ENCODE assay signal across 1 cellular context in the genomic region with DNA sequence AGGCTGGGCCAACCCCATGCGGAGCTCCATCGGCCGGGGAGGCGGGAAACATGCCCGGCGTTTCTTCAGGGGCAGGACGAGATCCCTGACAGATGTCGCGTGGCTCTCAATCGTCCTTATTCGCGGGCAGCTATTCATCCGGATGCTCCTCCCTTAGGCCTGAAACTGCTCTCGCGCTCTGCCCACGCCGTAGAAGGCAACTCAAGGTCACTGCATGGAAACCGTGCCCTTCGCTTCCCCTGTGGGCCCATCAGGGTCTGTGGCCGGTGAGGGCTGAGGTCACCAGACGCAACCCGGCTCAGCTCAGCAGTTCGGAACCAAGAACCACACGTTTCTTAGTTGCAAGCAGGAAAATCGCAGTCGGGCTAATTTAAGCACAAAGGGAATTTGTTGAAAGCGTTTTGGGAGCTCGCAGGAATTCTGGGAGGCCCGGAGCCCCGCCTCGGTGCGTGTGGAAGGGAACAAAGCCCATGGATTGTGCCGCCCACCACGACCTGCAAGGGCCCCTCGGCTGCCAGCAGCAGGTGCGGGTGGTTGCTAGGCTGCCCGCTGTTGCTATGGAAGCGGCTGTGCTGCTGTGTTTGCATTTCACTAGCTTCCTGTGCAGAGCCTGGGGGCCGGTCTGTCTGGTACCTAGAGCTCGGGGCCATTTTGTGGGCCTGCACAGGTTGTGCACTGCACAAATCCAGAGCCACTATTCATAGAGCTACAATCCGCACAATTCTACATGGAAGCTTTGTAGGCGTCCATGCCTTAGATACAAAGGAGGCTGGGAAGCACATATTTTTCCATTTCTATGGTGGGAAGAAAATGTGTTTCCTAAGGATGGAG.
A peak's percentile ranks its signal among the peaks of the same experiment; 100 is the strongest.
TF ChIP-seq lines count a peak whose summit lies in the region.

No MANE protein-coding gene starts in this region.

TF ChIP-seq in HepG2, 621 proteins besides CTCF, POLR2A, EP300 and RAD21 (continued from another document and continues in another):
- TF ChIP-seq, protein P1, sequence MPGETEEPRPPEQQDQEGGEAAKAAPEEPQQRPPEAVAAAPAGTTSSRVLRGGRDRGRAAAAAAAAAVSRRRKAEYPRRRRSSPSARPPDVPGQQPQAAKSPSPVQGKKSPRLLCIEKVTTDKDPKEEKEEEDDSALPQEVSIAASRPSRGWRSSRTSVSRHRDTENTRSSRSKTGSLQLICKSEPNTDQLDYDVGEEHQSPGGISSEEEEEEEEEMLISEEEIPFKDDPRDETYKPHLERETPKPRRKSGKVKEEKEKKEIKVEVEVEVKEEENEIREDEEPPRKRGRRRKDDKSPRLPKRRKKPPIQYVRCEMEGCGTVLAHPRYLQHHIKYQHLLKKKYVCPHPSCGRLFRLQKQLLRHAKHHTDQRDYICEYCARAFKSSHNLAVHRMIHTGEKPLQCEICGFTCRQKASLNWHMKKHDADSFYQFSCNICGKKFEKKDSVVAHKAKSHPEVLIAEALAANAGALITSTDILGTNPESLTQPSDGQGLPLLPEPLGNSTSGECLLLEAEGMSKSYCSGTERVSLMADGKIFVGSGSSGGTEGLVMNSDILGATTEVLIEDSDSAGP (CRISPR knock-in tag; IDR thresholded peaks at IDR 0.05; ENCODE audit: borderline replicate concordance), result peak; percentile 52; the same call in 1 of the 2 replicates
- TF ChIP-seq, protein P2, sequence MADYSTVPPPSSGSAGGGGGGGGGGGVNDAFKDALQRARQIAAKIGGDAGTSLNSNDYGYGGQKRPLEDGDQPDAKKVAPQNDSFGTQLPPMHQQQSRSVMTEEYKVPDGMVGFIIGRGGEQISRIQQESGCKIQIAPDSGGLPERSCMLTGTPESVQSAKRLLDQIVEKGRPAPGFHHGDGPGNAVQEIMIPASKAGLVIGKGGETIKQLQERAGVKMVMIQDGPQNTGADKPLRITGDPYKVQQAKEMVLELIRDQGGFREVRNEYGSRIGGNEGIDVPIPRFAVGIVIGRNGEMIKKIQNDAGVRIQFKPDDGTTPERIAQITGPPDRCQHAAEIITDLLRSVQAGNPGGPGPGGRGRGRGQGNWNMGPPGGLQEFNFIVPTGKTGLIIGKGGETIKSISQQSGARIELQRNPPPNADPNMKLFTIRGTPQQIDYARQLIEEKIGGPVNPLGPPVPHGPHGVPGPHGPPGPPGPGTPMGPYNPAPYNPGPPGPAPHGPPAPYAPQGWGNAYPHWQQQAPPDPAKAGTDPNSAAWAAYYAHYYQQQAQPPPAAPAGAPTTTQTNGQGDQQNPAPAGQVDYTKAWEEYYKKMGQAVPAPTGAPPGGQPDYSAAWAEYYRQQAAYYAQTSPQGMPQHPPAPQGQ (CRISPR knock-in tag; IDR thresholded peaks at IDR 0.05; ENCODE audit: borderline replicate concordance), result no peak
- peak; percentile 34; the same call in 1 of the 2 replicates for TF ChIP-seq ZBTB38 (CRISPR knock-in tag; IDR thresholded peaks at IDR 0.05)
- peak; percentile 26 for TF ChIP-seq IKZF4 (CRISPR knock-in tag; IDR thresholded peaks at IDR 0.05; ENCODE audit: borderline replicate concordance, low read depth, not compliant biosample characterization)
- no peak for TF ChIP-seq ZBTB1 (CRISPR knock-in tag; IDR thresholded peaks at IDR 0.05; ENCODE audit: borderline replicate concordance)
- 0 out of 2 replicates have a peak, but pooled peaks have one; percentile 29 for TF ChIP-seq KDM3A (CRISPR knock-in tag; IDR thresholded peaks at IDR 0.05; ENCODE audit: low read depth)
- TF ChIP-seq, protein P3, sequence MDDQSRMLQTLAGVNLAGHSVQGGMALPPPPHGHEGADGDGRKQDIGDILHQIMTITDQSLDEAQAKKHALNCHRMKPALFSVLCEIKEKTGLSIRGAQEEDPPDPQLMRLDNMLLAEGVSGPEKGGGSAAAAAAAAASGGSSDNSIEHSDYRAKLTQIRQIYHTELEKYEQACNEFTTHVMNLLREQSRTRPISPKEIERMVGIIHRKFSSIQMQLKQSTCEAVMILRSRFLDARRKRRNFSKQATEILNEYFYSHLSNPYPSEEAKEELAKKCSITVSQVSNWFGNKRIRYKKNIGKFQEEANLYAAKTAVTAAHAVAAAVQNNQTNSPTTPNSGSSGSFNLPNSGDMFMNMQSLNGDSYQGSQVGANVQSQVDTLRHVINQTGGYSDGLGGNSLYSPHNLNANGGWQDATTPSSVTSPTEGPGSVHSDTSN (CRISPR knock-in tag; IDR thresholded peaks at IDR 0.05; ENCODE audit: borderline replicate concordance), result no peak
- TF ChIP-seq NR2C2 (CRISPR knock-in tag; IDR thresholded peaks at IDR 0.05; ENCODE audit: borderline replicate concordance), result peak; percentile 35; the same call in 1 of the 2 replicates
- TF ChIP-seq MED8 (CRISPR knock-in tag; IDR thresholded peaks at IDR 0.05; ENCODE audit: insufficient replicate concordance), result no peak
- TF ChIP-seq SMARCC2 (IDR thresholded peaks at IDR 0.05), result no peak
- no peak for TF ChIP-seq XBP1 (CRISPR knock-in tag; IDR thresholded peaks at IDR 0.05)
- TF ChIP-seq ZNF546 (CRISPR knock-in tag; conservative IDR thresholded peaks at IDR 0.05), result no peak
- TF ChIP-seq SATB2 (CRISPR knock-in tag; IDR thresholded peaks at IDR 0.05), result no peak
- TF ChIP-seq, protein P4, sequence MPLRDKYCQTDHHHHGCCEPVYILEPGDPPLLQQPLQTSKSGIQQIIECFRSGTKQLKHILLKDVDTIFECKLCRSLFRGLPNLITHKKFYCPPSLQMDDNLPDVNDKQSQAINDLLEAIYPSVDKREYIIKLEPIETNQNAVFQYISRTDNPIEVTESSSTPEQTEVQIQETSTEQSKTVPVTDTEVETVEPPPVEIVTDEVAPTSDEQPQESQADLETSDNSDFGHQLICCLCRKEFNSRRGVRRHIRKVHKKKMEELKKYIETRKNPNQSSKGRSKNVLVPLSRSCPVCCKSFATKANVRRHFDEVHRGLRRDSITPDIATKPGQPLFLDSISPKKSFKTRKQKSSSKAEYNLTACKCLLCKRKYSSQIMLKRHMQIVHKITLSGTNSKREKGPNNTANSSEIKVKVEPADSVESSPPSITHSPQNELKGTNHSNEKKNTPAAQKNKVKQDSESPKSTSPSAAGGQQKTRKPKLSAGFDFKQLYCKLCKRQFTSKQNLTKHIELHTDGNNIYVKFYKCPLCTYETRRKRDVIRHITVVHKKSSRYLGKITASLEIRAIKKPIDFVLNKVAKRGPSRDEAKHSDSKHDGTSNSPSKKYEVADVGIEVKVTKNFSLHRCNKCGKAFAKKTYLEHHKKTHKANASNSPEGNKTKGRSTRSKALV (CRISPR knock-in tag; IDR thresholded peaks at IDR 0.05), result 0 out of 2 replicates have a peak, but pooled peaks have one; percentile 43
- no peak for TF ChIP-seq GLI4 (CRISPR knock-in tag; IDR thresholded peaks at IDR 0.05; ENCODE audit: borderline replicate concordance)
- no peak for TF ChIP-seq ZNF432 (CRISPR knock-in tag; IDR thresholded peaks at IDR 0.05; ENCODE audit: borderline replicate concordance)
- TF ChIP-seq, protein P5, sequence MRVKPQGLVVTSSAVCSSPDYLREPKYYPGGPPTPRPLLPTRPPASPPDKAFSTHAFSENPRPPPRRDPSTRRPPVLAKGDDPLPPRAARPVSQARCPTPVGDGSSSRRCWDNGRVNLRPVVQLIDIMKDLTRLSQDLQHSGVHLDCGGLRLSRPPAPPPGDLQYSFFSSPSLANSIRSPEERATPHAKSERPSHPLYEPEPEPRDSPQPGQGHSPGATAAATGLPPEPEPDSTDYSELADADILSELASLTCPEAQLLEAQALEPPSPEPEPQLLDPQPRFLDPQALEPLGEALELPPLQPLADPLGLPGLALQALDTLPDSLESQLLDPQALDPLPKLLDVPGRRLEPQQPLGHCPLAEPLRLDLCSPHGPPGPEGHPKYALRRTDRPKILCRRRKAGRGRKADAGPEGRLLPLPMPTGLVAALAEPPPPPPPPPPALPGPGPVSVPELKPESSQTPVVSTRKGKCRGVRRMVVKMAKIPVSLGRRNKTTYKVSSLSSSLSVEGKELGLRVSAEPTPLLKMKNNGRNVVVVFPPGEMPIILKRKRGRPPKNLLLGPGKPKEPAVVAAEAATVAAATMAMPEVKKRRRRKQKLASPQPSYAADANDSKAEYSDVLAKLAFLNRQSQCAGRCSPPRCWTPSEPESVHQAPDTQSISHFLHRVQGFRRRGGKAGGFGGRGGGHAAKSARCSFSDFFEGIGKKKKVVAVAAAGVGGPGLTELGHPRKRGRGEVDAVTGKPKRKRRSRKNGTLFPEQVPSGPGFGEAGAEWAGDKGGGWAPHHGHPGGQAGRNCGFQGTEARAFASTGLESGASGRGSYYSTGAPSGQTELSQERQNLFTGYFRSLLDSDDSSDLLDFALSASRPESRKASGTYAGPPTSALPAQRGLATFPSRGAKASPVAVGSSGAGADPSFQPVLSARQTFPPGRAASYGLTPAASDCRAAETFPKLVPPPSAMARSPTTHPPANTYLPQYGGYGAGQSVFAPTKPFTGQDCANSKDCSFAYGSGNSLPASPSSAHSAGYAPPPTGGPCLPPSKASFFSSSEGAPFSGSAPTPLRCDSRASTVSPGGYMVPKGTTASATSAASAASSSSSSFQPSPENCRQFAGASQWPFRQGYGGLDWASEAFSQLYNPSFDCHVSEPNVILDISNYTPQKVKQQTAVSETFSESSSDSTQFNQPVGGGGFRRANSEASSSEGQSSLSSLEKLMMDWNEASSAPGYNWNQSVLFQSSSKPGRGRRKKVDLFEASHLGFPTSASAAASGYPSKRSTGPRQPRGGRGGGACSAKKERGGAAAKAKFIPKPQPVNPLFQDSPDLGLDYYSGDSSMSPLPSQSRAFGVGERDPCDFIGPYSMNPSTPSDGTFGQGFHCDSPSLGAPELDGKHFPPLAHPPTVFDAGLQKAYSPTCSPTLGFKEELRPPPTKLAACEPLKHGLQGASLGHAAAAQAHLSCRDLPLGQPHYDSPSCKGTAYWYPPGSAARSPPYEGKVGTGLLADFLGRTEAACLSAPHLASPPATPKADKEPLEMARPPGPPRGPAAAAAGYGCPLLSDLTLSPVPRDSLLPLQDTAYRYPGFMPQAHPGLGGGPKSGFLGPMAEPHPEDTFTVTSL (CRISPR knock-in tag; IDR thresholded peaks at IDR 0.05; ENCODE audit: borderline replicate concordance), result no peak
- no peak; the same call in 1 of the 2 replicates for TF ChIP-seq ISX (CRISPR knock-in tag; conservative IDR thresholded peaks at IDR 0.05)
- no peak for TF ChIP-seq ZNF567 (CRISPR knock-in tag; IDR thresholded peaks at IDR 0.05; ENCODE audit: borderline replicate concordance)
- TF ChIP-seq, protein P6, sequence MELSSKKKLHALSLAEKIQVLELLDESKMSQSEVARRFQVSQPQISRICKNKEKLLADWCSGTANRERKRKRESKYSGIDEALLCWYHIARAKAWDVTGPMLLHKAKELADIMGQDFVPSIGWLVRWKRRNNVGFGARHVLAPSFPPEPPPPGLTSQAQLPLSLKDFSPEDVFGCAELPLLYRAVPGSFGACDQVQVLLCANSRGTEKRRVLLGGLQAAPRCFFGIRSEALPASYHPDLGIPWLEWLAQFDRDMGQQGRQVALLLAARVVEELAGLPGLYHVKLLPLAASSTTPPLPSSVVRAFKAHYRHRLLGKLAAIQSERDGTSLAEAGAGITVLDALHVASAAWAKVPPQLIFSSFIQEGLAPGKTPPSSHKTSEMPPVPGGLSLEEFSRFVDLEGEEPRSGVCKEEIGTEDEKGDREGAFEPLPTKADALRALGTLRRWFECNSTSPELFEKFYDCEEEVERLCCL (CRISPR knock-in tag; IDR thresholded peaks at IDR 0.05; ENCODE audit: borderline replicate concordance), result no peak
- TF ChIP-seq HOXA7 (CRISPR knock-in tag; IDR thresholded peaks at IDR 0.05), result no peak
- peak; percentile 70; the same call in 1 of the 2 replicates for TF ChIP-seq RNF2 (conservative IDR thresholded peaks at IDR 0.05; ENCODE audit: low read depth)
- TF ChIP-seq ZNF746 (CRISPR knock-in tag; IDR thresholded peaks at IDR 0.05), result no peak
- TF ChIP-seq ZNF33A (CRISPR knock-in tag; IDR thresholded peaks at IDR 0.05; ENCODE audit: borderline replicate concordance), result no peak
- no peak for TF ChIP-seq ZFP36L2 (CRISPR knock-in tag; IDR thresholded peaks at IDR 0.05)
- TF ChIP-seq ZNF10 (CRISPR knock-in tag; IDR thresholded peaks at IDR 0.05; ENCODE audit: borderline replicate concordance, low read depth), result no peak
- TF ChIP-seq, protein P7, sequence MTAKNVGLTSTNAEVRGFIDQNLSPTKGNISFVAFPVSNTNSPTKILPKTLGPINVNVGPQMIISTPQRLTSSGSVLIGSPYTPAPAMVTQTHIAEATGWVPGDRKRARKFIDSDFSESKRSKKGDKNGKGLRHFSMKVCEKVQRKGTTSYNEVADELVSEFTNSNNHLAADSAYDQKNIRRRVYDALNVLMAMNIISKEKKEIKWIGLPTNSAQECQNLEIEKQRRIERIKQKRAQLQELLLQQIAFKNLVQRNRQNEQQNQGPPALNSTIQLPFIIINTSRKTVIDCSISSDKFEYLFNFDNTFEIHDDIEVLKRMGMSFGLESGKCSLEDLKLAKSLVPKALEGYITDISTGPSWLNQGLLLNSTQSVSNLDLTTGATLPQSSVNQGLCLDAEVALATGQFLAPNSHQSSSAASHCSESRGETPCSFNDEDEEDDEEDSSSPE (CRISPR knock-in tag; IDR thresholded peaks at IDR 0.05), result peak; percentile 59
- TF ChIP-seq, protein P8, sequence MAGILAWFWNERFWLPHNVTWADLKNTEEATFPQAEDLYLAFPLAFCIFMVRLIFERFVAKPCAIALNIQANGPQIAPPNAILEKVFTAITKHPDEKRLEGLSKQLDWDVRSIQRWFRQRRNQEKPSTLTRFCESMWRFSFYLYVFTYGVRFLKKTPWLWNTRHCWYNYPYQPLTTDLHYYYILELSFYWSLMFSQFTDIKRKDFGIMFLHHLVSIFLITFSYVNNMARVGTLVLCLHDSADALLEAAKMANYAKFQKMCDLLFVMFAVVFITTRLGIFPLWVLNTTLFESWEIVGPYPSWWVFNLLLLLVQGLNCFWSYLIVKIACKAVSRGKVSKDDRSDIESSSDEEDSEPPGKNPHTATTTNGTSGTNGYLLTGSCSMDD (CRISPR knock-in tag; IDR thresholded peaks at IDR 0.05), result no peak
- TF ChIP-seq ZFAT (CRISPR knock-in tag; conservative IDR thresholded peaks at IDR 0.05), result no peak
- TF ChIP-seq ZNF326 (CRISPR knock-in tag; IDR thresholded peaks at IDR 0.05; ENCODE audit: borderline replicate concordance), result no peak
- TF ChIP-seq, protein P9, sequence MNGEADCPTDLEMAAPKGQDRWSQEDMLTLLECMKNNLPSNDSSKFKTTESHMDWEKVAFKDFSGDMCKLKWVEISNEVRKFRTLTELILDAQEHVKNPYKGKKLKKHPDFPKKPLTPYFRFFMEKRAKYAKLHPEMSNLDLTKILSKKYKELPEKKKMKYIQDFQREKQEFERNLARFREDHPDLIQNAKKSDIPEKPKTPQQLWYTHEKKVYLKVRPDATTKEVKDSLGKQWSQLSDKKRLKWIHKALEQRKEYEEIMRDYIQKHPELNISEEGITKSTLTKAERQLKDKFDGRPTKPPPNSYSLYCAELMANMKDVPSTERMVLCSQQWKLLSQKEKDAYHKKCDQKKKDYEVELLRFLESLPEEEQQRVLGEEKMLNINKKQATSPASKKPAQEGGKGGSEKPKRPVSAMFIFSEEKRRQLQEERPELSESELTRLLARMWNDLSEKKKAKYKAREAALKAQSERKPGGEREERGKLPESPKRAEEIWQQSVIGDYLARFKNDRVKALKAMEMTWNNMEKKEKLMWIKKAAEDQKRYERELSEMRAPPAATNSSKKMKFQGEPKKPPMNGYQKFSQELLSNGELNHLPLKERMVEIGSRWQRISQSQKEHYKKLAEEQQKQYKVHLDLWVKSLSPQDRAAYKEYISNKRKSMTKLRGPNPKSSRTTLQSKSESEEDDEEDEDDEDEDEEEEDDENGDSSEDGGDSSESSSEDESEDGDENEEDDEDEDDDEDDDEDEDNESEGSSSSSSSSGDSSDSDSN (CRISPR knock-in tag; IDR thresholded peaks at IDR 0.05), result peak; percentile 59
- no peak for TF ChIP-seq SRSF9 (IDR thresholded peaks at IDR 0.05; ENCODE audit: borderline replicate concordance, insufficient read depth, low read depth, low read length, poor library complexity, severe bottlenecking)
